15 cellular contexts compared by ENCODE assay signal in the genomic region with DNA sequence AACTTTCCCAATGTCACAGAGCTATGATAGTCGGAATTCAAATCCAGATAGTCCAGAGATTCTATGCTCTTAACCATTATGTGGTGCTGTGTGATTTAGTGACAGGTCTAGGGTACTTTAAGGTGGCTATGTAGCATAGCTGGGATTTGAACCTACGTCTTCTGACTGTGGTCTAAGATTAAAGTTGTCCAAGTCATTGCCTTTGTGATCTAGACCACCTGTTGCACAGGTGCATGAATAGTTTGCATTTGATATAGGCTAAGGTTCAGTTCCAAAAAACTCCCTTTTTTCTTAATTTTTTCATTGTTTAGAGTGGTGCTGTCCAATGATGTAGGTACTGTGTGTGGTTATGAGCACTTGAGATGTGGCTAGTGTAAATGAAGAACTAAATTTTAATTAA. TPM values are rescaled to one million over a fixed set of nuclear protein-coding genes. Genes with fewer than 3 reads are reported as not detected.
DNase-seq lines count a peak whose midpoint lies in the region; ATAC-seq and TF ChIP-seq lines count a peak whose summit lies in the region.
"Had no signal": no experiment of that assay in that cellular context is flagged by ENCODE, and none has a peak within 500 bp of the region (broad histone marks: within the 10 kb centered on the region; RNA-seq: fewer than 3 reads in every experiment).

No MANE protein-coding gene starts in this region.

- H3K4me3 Mint-ChIP-seq in activated T-helper 1 cell treated with anti-CD3 and anti-CD28 coated beads, Interleukin-12 subunit alpha, Interleukin-12 subunit beta, Interleukin-2, Interleukin-4 antibody, amounts not matched to agents 30 ng/mL and 10 ng/mL and 1 ng/mL, durations not matched to agents 14 hours and 24 hours and 36 hours, result peak overlapping the region; percentile 39
- H3K4me3 Mint-ChIP-seq in stimulated activated naive CD8-positive, alpha-beta T cell treated with anti-CD3 and anti-CD28 coated beads, Interleukin-15, amount 100 ng/mL, for 72 hours, result peak overlapping the region in 1 of 2 donors; percentile 99

- H3K9ac ChIP-seq in DND-41 (ENCODE audit: low read depth, low read length), result 0 out of 2 replicates have a peak overlapping the region, but pooled peaks have one; percentile 93

- peaks cover 20% of the 10 kb centered on the region for H3K36me3 Mint-ChIP-seq in activated T-helper 1 cell treated with anti-CD3 and anti-CD28 coated beads, Interleukin-12 subunit alpha, Interleukin-12 subunit beta, Interleukin-2, Interleukin-4 antibody, amounts not matched to agents 30 ng/mL and 10 ng/mL and 1 ng/mL, durations not matched to agents 14 hours and 24 hours and 36 hours (ENCODE audit: low read depth)

- H3K9me3 ChIP-seq in DND-41 (ENCODE audit: insufficient read depth, low read length, severe bottlenecking), result no peaks in the 10 kb centered on the region
- no peaks in the 10 kb centered on the region for H3K9me3 ChIP-seq in lower lobe of right lung

- DNase-seq in DND-41 (no peak), lower lobe of right lung (no peak), NCI-H1694 treated with DMSO at 0.1 percent for 48 hours (lab: John Stamatoyannopoulos, UW) (no peak), GM19238 (ENCODE audit: insufficient read length, low spot score) (no peak)
- DNase-seq in activated T-helper 1 cell treated with anti-CD3 and anti-CD28 coated beads, Interleukin-12 subunit alpha, Interleukin-12 subunit beta, Interleukin-2, Interleukin-4 antibody, amounts not matched to agents 30 ng/mL and 10 ng/mL and 1 ng/mL, durations not matched to agents 14 hours and 24 hours and 36 hours (ENCODE audit: low spot score), result no peak
- no peak for DNase-seq in stimulated activated naive CD8-positive, alpha-beta T cell treated with anti-CD3 and anti-CD28 coated beads, Interleukin-15, amount 100 ng/mL, for 72 hours
- DNase-seq: cortex of kidney; NCI-H1930; stimulated activated CD4-positive, alpha-beta T cell treated with anti-CD3 and anti-CD28 coated beads, Interleukin-4, amount 100 ng/mL, for 24 hours; stimulated activated naive CD4-positive, alpha-beta T cell had no signal

- peaks cover 10% of the 10 kb centered on the region; the same call in 1 of the 2 replicates for H3K36me3 ChIP-seq in ACC112 (ENCODE audit: insufficient read depth, low read length)
- H3K36me3 ChIP-seq in DND-41 (ENCODE audit: insufficient read depth, low read length), result peaks cover 40% of the 10 kb centered on the region
- peaks cover 13% of the 10 kb centered on the region for H3K36me3 ChIP-seq in lower lobe of right lung

- no peak overlapping the region for H2AFZ ChIP-seq in ACC112 (ENCODE audit: low read length, unreplicated experiment)
- H2AFZ ChIP-seq in DND-41 (ENCODE audit: low read depth, low read length), result no peak overlapping the region

- peak overlapping the region; percentile 31 for H3K27ac Mint-ChIP-seq in activated T-helper 1 cell treated with anti-CD3 and anti-CD28 coated beads, Interleukin-12 subunit alpha, Interleukin-12 subunit beta, Interleukin-2, Interleukin-4 antibody, amounts not matched to agents 30 ng/mL and 10 ng/mL and 1 ng/mL, durations not matched to agents 14 hours and 24 hours and 36 hours
- H3K27ac Mint-ChIP-seq in stimulated activated naive CD8-positive, alpha-beta T cell treated with anti-CD3 and anti-CD28 coated beads, Interleukin-15, amount 100 ng/mL, for 72 hours, result no peak overlapping the region

- peaks cover 45% of the 10 kb centered on the region for H3K4me1 Mint-ChIP-seq in activated T-helper 1 cell treated with anti-CD3 and anti-CD28 coated beads, Interleukin-12 subunit alpha, Interleukin-12 subunit beta, Interleukin-2, Interleukin-4 antibody, amounts not matched to agents 30 ng/mL and 10 ng/mL and 1 ng/mL, durations not matched to agents 14 hours and 24 hours and 36 hours (ENCODE audit: low read depth)
- peaks cover 71% of the 10 kb centered on the region for H3K4me1 Mint-ChIP-seq in stimulated activated naive CD8-positive, alpha-beta T cell treated with anti-CD3 and anti-CD28 coated beads, Interleukin-15, amount 100 ng/mL, for 72 hours

- H4K20me1 ChIP-seq in DND-41 (ENCODE audit: insufficient read depth, low read length), result peaks cover 62% of the 10 kb centered on the region

- no peak for ATAC-seq in DND-41 (ENCODE audit: insufficient read depth, low read depth)
- no peak for ATAC-seq in lower lobe of right lung
- ATAC-seq in GM18858 (IDR thresholded peaks at IDR 0.05; ENCODE audit: unreplicated experiment), result no peak
- no peak for ATAC-seq in stimulated activated naive CD8-positive, alpha-beta T cell treated with anti-CD3 and anti-CD28 coated beads, Interleukin-15, amount 100 ng/mL, for 72 hours

- H3K4me3 ChIP-seq in ACC112 (ENCODE audit: low read depth, low read length) (peak overlapping the region; percentile 49), DND-41 (ENCODE audit: low read depth in 1 of 2, low read length in 2 of 2) (peak overlapping the region in 1 of 2 experiments; percentile 92; a peak in 2 of 4 replicates), lower lobe of right lung (peak overlapping the region; percentile 83)

- no peaks in the 10 kb centered on the region for H3K9me3 Mint-ChIP-seq in activated T-helper 1 cell treated with anti-CD3 and anti-CD28 coated beads, Interleukin-12 subunit alpha, Interleukin-12 subunit beta, Interleukin-2, Interleukin-4 antibody, amounts not matched to agents 30 ng/mL and 10 ng/mL and 1 ng/mL, durations not matched to agents 14 hours and 24 hours and 36 hours
- H3K9me3 Mint-ChIP-seq in stimulated activated naive CD8-positive, alpha-beta T cell treated with anti-CD3 and anti-CD28 coated beads, Interleukin-15, amount 100 ng/mL, for 72 hours, result no peaks in the 10 kb centered on the region

- H3K27me3 ChIP-seq in ACC112 (ENCODE audit: insufficient read depth, low read length), result no peaks in the 10 kb centered on the region
- H3K27me3 ChIP-seq in DND-41 (ENCODE audit: insufficient read depth, low read length, poor library complexity), result no peaks in the 10 kb centered on the region
- no peaks in the 10 kb centered on the region for H3K27me3 ChIP-seq in lower lobe of right lung (ENCODE audit: low read depth)

- H3K4me1 ChIP-seq in ACC112 (ENCODE audit: control insufficient read depth, insufficient read depth, low read length, unreplicated experiment) (peaks cover 22% of the 10 kb centered on the region), DND-41 (ENCODE audit: insufficient read depth, low read length) (peaks cover 49% of the 10 kb centered on the region), lower lobe of right lung (peaks cover 41% of the 10 kb centered on the region)

- intact Hi-C loops in activated T-helper 1 cell treated with anti-CD3 and anti-CD28 coated beads, Interleukin-12 subunit alpha, Interleukin-12 subunit beta, Interleukin-2, Interleukin-4 antibody, amounts not matched to agents 30 ng/mL and 10 ng/mL and 1 ng/mL, durations not matched to agents 14 hours and 24 hours and 36 hours (cut with micrococcal nuclease), result loop anchor here (5.0 kb wide), 2 partner anchors 702 to 763 kb away; no protein-coding TSS in a partner anchor
- intact Hi-C loops in lower lobe of right lung (cut with DNase I), result no loop called here

- peaks cover 68% of the 10 kb centered on the region for H3K79me2 ChIP-seq in ACC112 (ENCODE audit: control insufficient read depth, insufficient read depth, low read length, unreplicated experiment)
- H3K79me2 ChIP-seq in DND-41 (ENCODE audit: insufficient read depth, low read length), result peaks cover 79% of the 10 kb centered on the region

- H3K27me3 Mint-ChIP-seq in activated T-helper 1 cell treated with anti-CD3 and anti-CD28 coated beads, Interleukin-12 subunit alpha, Interleukin-12 subunit beta, Interleukin-2, Interleukin-4 antibody, amounts not matched to agents 30 ng/mL and 10 ng/mL and 1 ng/mL, durations not matched to agents 14 hours and 24 hours and 36 hours (ENCODE audit: insufficient read depth), result no peaks in the 10 kb centered on the region
- H3K27me3 Mint-ChIP-seq in stimulated activated naive CD8-positive, alpha-beta T cell treated with anti-CD3 and anti-CD28 coated beads, Interleukin-15, amount 100 ng/mL, for 72 hours, result no peaks in the 10 kb centered on the region

- H3K27ac ChIP-seq in ACC112 (ENCODE audit: low read depth, low read length), result no peak overlapping the region
- H3K27ac ChIP-seq in DND-41 (ENCODE audit: low read length), result peak overlapping the region; percentile 6
- no peak overlapping the region for H3K27ac ChIP-seq in lower lobe of right lung

- TF ChIP-seq CTCF in DND-41 (IDR thresholded peaks at IDR 0.05; ENCODE audit: borderline replicate concordance, extremely low read depth, low read length, poor library complexity, severe bottlenecking) (no peak), lower lobe of right lung (IDR thresholded peaks at IDR 0.05) (no peak)

- peak overlapping the region; percentile 95 for H3K4me2 ChIP-seq in DND-41 (ENCODE audit: insufficient read depth, low read length)

RNA-seq across cellular contexts. Expression of a gene that starts 2.5 kb away (rescaled TPM):
- total RNA-seq in activated T-helper 1 cell treated with anti-CD3 and anti-CD28 coated beads, Interleukin-12 subunit alpha, Interleukin-12 subunit beta, Interleukin-2, Interleukin-4 antibody, amounts not matched to agents 30 ng/mL and 10 ng/mL and 1 ng/mL, durations not matched to agents 14 hours and 24 hours and 36 hours, result 88.4 and 97.3 TPM in 2 replicates
- total RNA-seq in lower lobe of right lung, result 84.1 TPM

RNA-seq across cellular contexts. Expression of a gene that starts 38.9 kb away (rescaled TPM):
- 1.4 and 1.5 TPM in 2 replicates for total RNA-seq in activated T-helper 1 cell treated with anti-CD3 and anti-CD28 coated beads, Interleukin-12 subunit alpha, Interleukin-12 subunit beta, Interleukin-2, Interleukin-4 antibody, amounts not matched to agents 30 ng/mL and 10 ng/mL and 1 ng/mL, durations not matched to agents 14 hours and 24 hours and 36 hours
- total RNA-seq in lower lobe of right lung, result 1.4 TPM
- total RNA-seq: fibroblast of lung, mesenteric fat pad had no signal

RNA-seq across cellular contexts. Expression of a gene that starts 45.5 kb away (rescaled TPM):
- 38.1 and 38.8 TPM in 2 replicates for total RNA-seq in activated T-helper 1 cell treated with anti-CD3 and anti-CD28 coated beads, Interleukin-12 subunit alpha, Interleukin-12 subunit beta, Interleukin-2, Interleukin-4 antibody, amounts not matched to agents 30 ng/mL and 10 ng/mL and 1 ng/mL, durations not matched to agents 14 hours and 24 hours and 36 hours
- 7.8 TPM for total RNA-seq in lower lobe of right lung
- total RNA-seq: renal cortical epithelial cell had no signal

RNA-seq across cellular contexts. Expression of a gene that starts 50.6 kb away (rescaled TPM):
- 232 and 258 TPM in 2 replicates for total RNA-seq in activated T-helper 1 cell treated with anti-CD3 and anti-CD28 coated beads, Interleukin-12 subunit alpha, Interleukin-12 subunit beta, Interleukin-2, Interleukin-4 antibody, amounts not matched to agents 30 ng/mL and 10 ng/mL and 1 ng/mL, durations not matched to agents 14 hours and 24 hours and 36 hours
- total RNA-seq in lower lobe of right lung, result 176 TPM

RNA-seq across cellular contexts. Expression of a gene that starts 50.7 kb away (rescaled TPM):
- total RNA-seq in activated T-helper 1 cell treated with anti-CD3 and anti-CD28 coated beads, Interleukin-12 subunit alpha, Interleukin-12 subunit beta, Interleukin-2, Interleukin-4 antibody, amounts not matched to agents 30 ng/mL and 10 ng/mL and 1 ng/mL, durations not matched to agents 14 hours and 24 hours and 36 hours, result 9.1 and 9.3 TPM in 2 replicates
- 0.86 TPM for total RNA-seq in lower lobe of right lung
